1 cellular context compared by ENCODE assay signal in the genomic region with DNA sequence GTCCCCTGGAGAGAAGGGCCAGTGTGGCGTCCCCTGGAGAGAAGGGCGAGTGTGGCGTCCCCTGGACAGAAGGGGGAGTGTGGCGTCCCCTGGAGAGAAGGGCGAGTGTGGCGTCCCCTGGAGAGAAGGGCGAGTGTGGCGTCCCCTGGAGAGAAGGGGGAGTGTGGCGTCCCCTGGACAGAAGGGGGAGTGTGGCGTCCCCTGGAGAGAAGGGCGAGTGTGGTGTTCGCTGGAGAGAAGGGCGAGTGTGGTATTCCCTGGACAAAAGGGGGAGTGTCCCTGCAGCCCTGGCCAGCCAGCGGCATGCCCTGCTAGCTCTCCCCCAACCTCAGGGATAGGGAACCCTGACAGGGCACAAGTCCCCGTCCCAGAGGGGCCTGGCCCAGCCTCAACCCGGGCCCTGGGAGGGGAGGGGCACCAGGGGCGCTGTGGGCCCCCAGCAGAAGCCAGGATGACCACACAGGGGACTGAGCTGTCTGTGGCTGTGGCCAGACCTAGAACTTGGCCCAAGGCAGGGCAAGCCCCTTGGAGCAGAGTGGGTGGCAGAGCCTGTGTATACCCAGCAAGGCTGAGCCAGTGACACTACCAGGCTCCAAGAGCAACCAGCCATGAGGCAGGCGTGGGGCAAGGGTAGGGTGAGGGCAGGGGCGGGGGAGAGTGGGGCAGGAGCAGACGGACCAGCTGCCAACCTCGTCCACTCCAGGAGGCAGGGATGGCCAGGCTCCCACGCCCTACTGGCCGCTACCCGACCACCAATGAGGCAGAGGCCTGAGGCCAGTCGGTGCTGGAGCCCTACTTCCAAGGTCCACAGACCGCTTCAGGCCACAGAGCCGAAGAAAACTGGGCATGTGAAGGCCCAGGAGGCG.
TF ChIP-seq lines count a peak whose summit lies in the region.

No MANE protein-coding gene starts in this region.

TF ChIP-seq in endothelial cell of umbilical vein, 7 proteins besides CTCF, POLR2A, EP300 and RAD21:
- TF ChIP-seq GATA2 (IDR thresholded peaks at IDR 0.05; ENCODE audit: insufficient read depth, insufficient read length, low read depth, low read length): no peak
- TF ChIP-seq EZH2 (IDR thresholded peaks at IDR 0.05; ENCODE audit: borderline replicate concordance, low read depth, low read length, severe bottlenecking): no peak
- no peak for TF ChIP-seq FOS (IDR thresholded peaks at IDR 0.05; ENCODE audit: borderline replicate concordance, insufficient read depth, low read length)
- TF ChIP-seq POLR2AphosphoS5 (IDR thresholded peaks at IDR 0.05; ENCODE audit: insufficient read depth, low read depth, low read length): no peak
- TF ChIP-seq, protein P1, sequence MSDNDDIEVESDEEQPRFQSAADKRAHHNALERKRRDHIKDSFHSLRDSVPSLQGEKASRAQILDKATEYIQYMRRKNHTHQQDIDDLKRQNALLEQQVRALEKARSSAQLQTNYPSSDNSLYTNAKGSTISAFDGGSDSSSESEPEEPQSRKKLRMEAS (IDR thresholded peaks at IDR 0.05; ENCODE audit: insufficient read depth, insufficient read length): no peak
- no peak for TF ChIP-seq JUN (IDR thresholded peaks at IDR 0.05; ENCODE audit: borderline replicate concordance, insufficient read depth, insufficient read length, low read depth)
- TF ChIP-seq MYC (IDR thresholded peaks at IDR 0.05; ENCODE audit: low read depth, low read length): no peak
TF ChIP-seq in endothelial cell of umbilical vein: peak in this region for 0.
